27 cellular contexts compared by ENCODE assay signal in the genomic region with DNA sequence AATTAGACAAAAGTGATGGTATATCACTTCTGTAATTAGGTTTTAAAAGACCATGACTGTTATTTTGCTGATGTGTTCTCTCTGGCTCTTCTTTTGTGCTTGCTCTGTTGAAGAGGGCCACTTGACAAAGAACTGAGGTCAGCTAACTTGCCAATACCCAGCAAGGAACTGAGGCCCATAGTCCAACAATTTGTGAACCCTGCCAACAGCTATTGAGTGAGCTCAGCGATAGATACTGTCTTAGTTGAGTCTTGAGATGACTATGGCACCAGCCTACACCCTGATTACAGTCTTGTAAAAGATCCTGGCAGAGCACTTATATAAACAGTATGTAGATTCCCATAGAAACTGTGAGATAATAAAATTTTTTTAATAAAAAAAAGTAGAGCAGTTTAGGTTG.
DNase-seq lines count a peak whose midpoint lies in the region; ATAC-seq and TF ChIP-seq lines count a peak whose summit lies in the region.
"Had no signal": no experiment of that assay in that cellular context is flagged by ENCODE, and none has a peak within 500 bp of the region (broad histone marks: within the 10 kb centered on the region; RNA-seq: fewer than 3 reads in every experiment).

No MANE protein-coding gene starts in this region.

- 36% methylated on average over 1 of the region's 1 CpG for WGBS in right cardiac atrium

- H3K9me3 Mint-ChIP-seq in stimulated activated effector memory CD8-positive, alpha-beta T cell treated with anti-CD3 and anti-CD28 coated beads, Interleukin-12 subunit alpha, Interleukin-12 subunit beta, amount 100 ng/mL, for 72 hours: no peaks in the 10 kb centered on the region
- peaks cover 0 to 2% (median 0%) of the 10 kb centered on the region in 7 donors for H3K9me3 Mint-ChIP-seq in CD14-positive monocyte
- H3K9me3 Mint-ChIP-seq: activated T-helper 1 cell treated with anti-CD3 and anti-CD28 coated beads, Interleukin-12 subunit alpha, Interleukin-12 subunit beta, Interleukin-2, Interleukin-4 antibody, amounts not matched to agents 30 ng/mL and 10 ng/mL and 1 ng/mL, durations not matched to agents 14 hours and 24 hours and 36 hours; CD4-positive, alpha-beta T cell; IgD-negative memory B cell; naive B cell; stimulated activated naive B cell treated with anti-CD40 and anti-IgM and Interleukin-4, amounts not matched to agents 10 μg/mL and 1 μg/mL and 100 μg/mL, for 72 hours had no signal

- H3K27ac ChIP-seq in right cardiac atrium (ENCODE audit: low read length) (no peak overlapping the region), SK-N-MC (peak overlapping the region; percentile 81), colonic mucosa (no peak overlapping the region)
- H3K27ac ChIP-seq: GM23248, Peyer's patch, SJSA1, spleen had no signal

- H3K9me3 ChIP-seq in right cardiac atrium (ENCODE audit: control insufficient read depth, low read length): no peaks in the 10 kb centered on the region
- H3K9me3 ChIP-seq in SK-N-MC (ENCODE audit: low read depth, low read length): no peaks in the 10 kb centered on the region
- H3K9me3 ChIP-seq in colonic mucosa: no peaks in the 10 kb centered on the region
- H3K9me3 ChIP-seq: Peyer's patch, SJSA1, spleen had no signal

- H3K4me1 Mint-ChIP-seq in stimulated activated effector memory CD8-positive, alpha-beta T cell treated with anti-CD3 and anti-CD28 coated beads, Interleukin-12 subunit alpha, Interleukin-12 subunit beta, amount 100 ng/mL, for 72 hours: peaks cover 24% of the 10 kb centered on the region
- peaks cover 6% of the 10 kb centered on the region for H3K4me1 Mint-ChIP-seq in CD14-positive monocyte
- H3K4me1 Mint-ChIP-seq: naive B cell had no signal

- no peaks in the 10 kb centered on the region for H3K36me3 ChIP-seq in SK-N-MC (ENCODE audit: insufficient read depth, low read length)
- no peaks in the 10 kb centered on the region for H3K36me3 ChIP-seq in colonic mucosa
- H3K36me3 ChIP-seq: Peyer's patch, spleen had no signal

- intact Hi-C loops in Right ventricle myocardium superior (cut with DNase I) (no loop called here), right cardiac atrium (cut with DNase I) (no loop called here), CD14-positive monocyte (cut with micrococcal nuclease) (no loop called here), colonic mucosa (cut with DNase I) (no loop called here)

- H3K4me3 ChIP-seq in right cardiac atrium (ENCODE audit: low read length) (no peak overlapping the region), SK-N-MC (no peak overlapping the region), colonic mucosa (no peak overlapping the region)
- H3K4me3 ChIP-seq: GM23248, Peyer's patch, SJSA1, spleen had no signal

- H3K4me1 ChIP-seq in right cardiac atrium (ENCODE audit: control insufficient read depth, insufficient read depth, low read length): peaks cover 5% of the 10 kb centered on the region
- H3K4me1 ChIP-seq in colonic mucosa: no peaks in the 10 kb centered on the region
- H3K4me1 ChIP-seq: Peyer's patch, SJSA1, spleen had no signal

- DNase-seq in Right ventricle myocardium superior (no peak), right cardiac atrium (no peak), SK-N-MC (ENCODE audit: low read depth, low spot score) (no peak), globus pallidus (ENCODE audit: low spot score) (peak; percentile 27), CD14-positive monocyte (ENCODE audit: low spot score) (no peak), colonic mucosa (no peak)
- no peak for DNase-seq in stimulated activated effector memory CD8-positive, alpha-beta T cell treated with anti-CD3 and anti-CD28 coated beads, Interleukin-12 subunit alpha, Interleukin-12 subunit beta, amount 100 ng/mL, for 72 hours (ENCODE audit: low spot score in 2 of 2)
- DNase-seq: activated CD4-positive, alpha-beta T cell treated with anti-CD3 and anti-CD28 coated beads for 36 hours; activated naive CD4-positive, alpha-beta T cell treated with anti-CD3 and anti-CD28 coated beads, Interleukin-2, amount 50 U/mL, for 16 hours; aorta; CD4-positive, alpha-beta T cell; central memory CD4-positive, alpha-beta T cell; GM23248; mesenchymal stem cell; naive B cell; NCI-H1105 treated with DMSO at 0.1 percent for 48 hours; NCI-H2081 treated with DMSO at 0.1 percent for 48 hours; NCI-H524 treated with DMSO at 0.1 percent for 48 hours; occipital lobe; Peyer's patch; retina; spleen; stimulated activated CD4-positive, alpha-beta T cell treated with anti-CD3 and anti-CD28 coated beads, Interleukin-2, amount 100 ng/mL, for 48 hours; stimulated activated naive B cell treated with anti-CD40 and anti-IgM and Interleukin-4, amounts not matched to agents 10 μg/mL and 1 μg/mL and 100 μg/mL, for 72 hours had no signal

- TF ChIP-seq CTCF in CD14-positive monocyte (IDR thresholded peaks at IDR 0.05) (no peak), colonic mucosa (IDR thresholded peaks at IDR 0.05) (no peak)

- H3K9ac ChIP-seq in SK-N-MC (ENCODE audit: insufficient read length) (no peak overlapping the region), colonic mucosa (ENCODE audit: low read depth in 2 of 2, low read length in 2 of 2) (no peak overlapping the region)
- H3K9ac ChIP-seq: GM23248 had no signal

- peak; percentile 79 for ATAC-seq in Right ventricle myocardium superior (ENCODE audit: poor library complexity)
- ATAC-seq in right cardiac atrium: no peak
- ATAC-seq in stimulated activated effector memory CD8-positive, alpha-beta T cell treated with anti-CD3 and anti-CD28 coated beads, Interleukin-12 subunit alpha, Interleukin-12 subunit beta, amount 100 ng/mL, for 72 hours: peak; percentile 77
- ATAC-seq: activated CD4-positive, alpha-beta T cell treated with anti-CD3 and anti-CD28 coated beads for 36 hours; stimulated activated naive B cell treated with anti-CD40 and anti-IgM and Interleukin-4, amounts not matched to agents 10 μg/mL and 1 μg/mL and 100 μg/mL, for 72 hours had no signal

- no peaks in the 10 kb centered on the region for H3K27me3 ChIP-seq in right cardiac atrium (ENCODE audit: control insufficient read depth, insufficient read depth)
- H3K27me3 ChIP-seq in colonic mucosa: no peaks in the 10 kb centered on the region
- H3K27me3 ChIP-seq: Peyer's patch, SJSA1, spleen had no signal

- H3K36me3 Mint-ChIP-seq in stimulated activated effector memory CD8-positive, alpha-beta T cell treated with anti-CD3 and anti-CD28 coated beads, Interleukin-12 subunit alpha, Interleukin-12 subunit beta, amount 100 ng/mL, for 72 hours: no peaks in the 10 kb centered on the region
- peaks cover 3 to 13% of the 10 kb centered on the region in 2 donors for H3K36me3 Mint-ChIP-seq in CD14-positive monocyte

- no peak overlapping the region for H3K4me3 Mint-ChIP-seq in stimulated activated effector memory CD8-positive, alpha-beta T cell treated with anti-CD3 and anti-CD28 coated beads, Interleukin-12 subunit alpha, Interleukin-12 subunit beta, amount 100 ng/mL, for 72 hours
- H3K4me3 Mint-ChIP-seq in CD14-positive monocyte: no peak overlapping the region
- H3K4me3 Mint-ChIP-seq: activated CD4-positive, alpha-beta T cell treated with anti-CD3 and anti-CD28 coated beads for 36 hours; activated T-helper 1 cell treated with anti-CD3 and anti-CD28 coated beads, Interleukin-12 subunit alpha, Interleukin-12 subunit beta, Interleukin-2, Interleukin-4 antibody, amounts not matched to agents 30 ng/mL and 10 ng/mL and 1 ng/mL, durations not matched to agents 14 hours and 24 hours and 36 hours; CD4-positive, alpha-beta T cell; IgD-negative memory B cell; naive B cell; stimulated activated naive B cell treated with anti-CD40 and anti-IgM and Interleukin-4, amounts not matched to agents 10 μg/mL and 1 μg/mL and 100 μg/mL, for 72 hours had no signal

- H3K27me3 Mint-ChIP-seq in CD14-positive monocyte (ENCODE audit: low read depth in 3 of 3): no peaks in the 10 kb centered on the region
- H3K27me3 Mint-ChIP-seq: activated CD4-positive, alpha-beta T cell treated with anti-CD3 and anti-CD28 coated beads for 36 hours; CD4-positive, alpha-beta T cell; IgD-negative memory B cell; naive B cell; stimulated activated naive B cell treated with anti-CD40 and anti-IgM and Interleukin-4, amounts not matched to agents 10 μg/mL and 1 μg/mL and 100 μg/mL, for 72 hours had no signal

- no peak overlapping the region for H3K27ac Mint-ChIP-seq in stimulated activated effector memory CD8-positive, alpha-beta T cell treated with anti-CD3 and anti-CD28 coated beads, Interleukin-12 subunit alpha, Interleukin-12 subunit beta, amount 100 ng/mL, for 72 hours
- H3K27ac Mint-ChIP-seq in CD14-positive monocyte: peak overlapping the region in 1 of 7 donors; percentile 66
- H3K27ac Mint-ChIP-seq: activated CD4-positive, alpha-beta T cell treated with anti-CD3 and anti-CD28 coated beads for 36 hours; activated T-helper 1 cell treated with anti-CD3 and anti-CD28 coated beads, Interleukin-12 subunit alpha, Interleukin-12 subunit beta, Interleukin-2, Interleukin-4 antibody, amounts not matched to agents 30 ng/mL and 10 ng/mL and 1 ng/mL, durations not matched to agents 14 hours and 24 hours and 36 hours; CD4-positive, alpha-beta T cell; stimulated activated naive B cell treated with anti-CD40 and anti-IgM and Interleukin-4, amounts not matched to agents 10 μg/mL and 1 μg/mL and 100 μg/mL, for 72 hours had no signal

Comparison
In these comparisons a context has a peak if more than half of its experiments do, and no peak if none do; other contexts are left out.
1. ATAC-seq: peak in Right ventricle myocardium superior (single experiment) and stimulated activated effector memory CD8-positive, alpha-beta T cell treated with anti-CD3 and anti-CD28 coated beads, Interleukin-12 subunit alpha, Interleukin-12 subunit beta, amount 100 ng/mL, for 72 hours (single experiment); none in right cardiac atrium (0 of 2).